ENCODE assay signal across 12 cellular contexts in the genomic region with DNA sequence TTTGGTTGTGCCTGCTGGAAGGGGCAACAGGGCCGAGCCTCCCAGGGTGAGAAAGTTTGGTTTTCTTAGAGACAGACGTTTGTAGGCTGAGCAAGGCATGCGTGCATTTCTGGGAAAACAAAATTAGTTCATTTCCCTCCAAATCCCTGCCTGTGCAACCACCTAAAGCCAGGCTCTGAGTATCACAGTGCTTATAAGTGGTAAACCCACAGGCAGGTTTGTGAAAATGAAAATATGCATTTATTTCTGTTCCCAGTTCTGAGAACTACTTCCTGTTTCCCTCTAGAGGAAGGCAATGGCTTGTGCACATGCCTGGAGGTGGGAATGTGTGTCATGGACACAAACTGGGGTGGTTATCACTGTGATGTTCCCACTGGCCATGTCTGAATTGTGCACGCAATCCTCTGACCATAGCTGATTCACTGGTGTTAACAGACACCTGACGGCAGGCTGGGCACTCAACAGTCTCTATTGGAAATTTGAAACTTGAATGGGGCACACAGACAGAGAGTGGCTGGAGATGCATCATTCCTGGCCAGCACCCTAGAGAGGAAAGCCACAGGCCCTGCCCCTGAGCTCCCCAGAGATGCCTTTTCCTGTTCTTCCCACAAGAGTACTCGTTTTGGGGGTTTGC. TPM values are rescaled to one million over a fixed set of nuclear protein-coding genes. Genes with fewer than 3 reads are reported as not detected.
A peak's percentile ranks its signal among the peaks of the same experiment; 100 is the strongest.
DNase-seq lines count a peak whose midpoint lies in the region; ATAC-seq and TF ChIP-seq lines count a peak whose summit lies in the region.
"Had no signal": no experiment of that assay in that cellular context is flagged by ENCODE, and none has a peak within 500 bp of the region (broad histone marks: within the 10 kb centered on the region; RNA-seq: fewer than 3 reads in every experiment).

No MANE protein-coding gene starts in this region.

- POLR2A ChIA-PET in PC-3 (lab: Charles Lee; ENCODE audit: unreplicated experiment) = no interaction called here

- no peaks in the 10 kb centered on the region for H3K9me3 ChIP-seq in PC-3 (ENCODE audit: low read length)
- no peaks in the 10 kb centered on the region for H3K9me3 ChIP-seq in suprapubic skin
- H3K9me3 ChIP-seq: testis had no signal

- whole genome bisulfite sequencing in suprapubic skin = 47% methylated on average over 5 of the region's 6 CpGs

- intact Hi-C loops in PC-3 (cut with micrococcal nuclease) = loop anchor here (5.0 kb wide), 1 partner anchor 42 kb away; no protein-coding TSS in a partner anchor

- no peak for TF ChIP-seq EP300 in suprapubic skin (IDR thresholded peaks at IDR 0.05)

- H3K9me2 ChIP-seq in PC-3 (replicated peaks; ENCODE audit: low read length) = no peaks in the 10 kb centered on the region

- H3K4me1 ChIP-seq in PC-3 (ENCODE audit: insufficient read depth, low read length) (peaks cover 38% of the 10 kb centered on the region), suprapubic skin (peaks cover 27% of the 10 kb centered on the region)
- H3K4me1 ChIP-seq: testis had no signal

- H3K36me3 ChIP-seq in PC-3 (ENCODE audit: low read depth, low read length) (no peaks in the 10 kb centered on the region), suprapubic skin (no peaks in the 10 kb centered on the region)

- CTCF ChIA-PET in PC-3 (lab: Charles Lee) = no interaction called here

- no peak overlapping the region for H2AFZ ChIP-seq in PC-3 (ENCODE audit: low read length)
- H2AFZ ChIP-seq: hepatocyte had no signal

- no TSS peak for BruUV-seq in PC-3 (replicated peaks; lab: Mats Ljungman, UMichigan)

- TF ChIP-seq POLR2A in suprapubic skin (IDR thresholded peaks at IDR 0.05) = no peak

- ATAC-seq in PC-3 (no peak), HG03342 (IDR thresholded peaks at IDR 0.05; ENCODE audit: unreplicated experiment) (no peak), HG02884 (IDR thresholded peaks at IDR 0.05; ENCODE audit: unreplicated experiment) (no peak)

- H3K27ac ChIP-seq in PC-3 (ENCODE audit: low read length) = peak overlapping the region; percentile 33; the same call in 1 of the 2 replicates
- H3K27ac ChIP-seq in suprapubic skin = no peak overlapping the region
- H3K27ac ChIP-seq: hepatocyte, testis had no signal

- no peak overlapping the region for H3K4me2 ChIP-seq in PC-3 (ENCODE audit: low read length)
- H3K4me2 ChIP-seq: hepatocyte had no signal

- H4K20me1 ChIP-seq in PC-3 (ENCODE audit: low read length) = no peaks in the 10 kb centered on the region

- H3K4me3 ChIP-seq in AG10803 (ENCODE audit: low read length) = no peak overlapping the region
- H3K4me3 ChIP-seq in PC-3 (ENCODE audit: low read length) = no peak overlapping the region
- H3K4me3 ChIP-seq in epithelial cell of esophagus (ENCODE audit: low read length) = no peak overlapping the region
- no peak overlapping the region for H3K4me3 ChIP-seq in suprapubic skin
- H3K4me3 ChIP-seq: hepatocyte, skin epidermis, testis had no signal

- H3K27me3 ChIP-seq in PC-3 (ENCODE audit: low read length) = no peaks in the 10 kb centered on the region
- no peaks in the 10 kb centered on the region for H3K27me3 ChIP-seq in suprapubic skin
- H3K27me3 ChIP-seq: hepatocyte, testis had no signal

- DNase-seq in AG10803 (ENCODE audit: low read depth) (peak; percentile 15), Daoy (ENCODE audit: low read depth) (peak; percentile 67), PC-3 (peak; percentile 60), epithelial cell of esophagus (ENCODE audit: low read depth) (peak; percentile 72), NCI-H1092 treated with DMSO at 0.1 percent for 48 hours (lab: John Stamatoyannopoulos, UW) (no peak), suprapubic skin (ENCODE audit: low spot score in 2 of 2) (no peak)
- DNase-seq: COR-L47, testis had no signal

- TF ChIP-seq CTCF in AG10803 (conservative IDR thresholded peaks at IDR 0.05; ENCODE audit: low read length) (peak; percentile 25), PC-3 (conservative IDR thresholded peaks at IDR 0.05; ENCODE audit: low read depth, low read length) (0 out of 2 replicates have a peak, but pooled peaks have one; percentile 11), epithelial cell of esophagus (IDR thresholded peaks at IDR 0.05; ENCODE audit: insufficient read depth, low read depth, low read length, missing control alignments) (peak; percentile 45), suprapubic skin (IDR thresholded peaks at IDR 0.05) (no peak)

- H3F3A ChIP-seq in PC-3 (ENCODE audit: low read length, unreplicated experiment) = no peaks in the 10 kb centered on the region

- H3K79me2 ChIP-seq in PC-3 (ENCODE audit: low read length) = no peaks in the 10 kb centered on the region
- H3K79me2 ChIP-seq: hepatocyte had no signal

- H3K9ac ChIP-seq in PC-3 (ENCODE audit: low read length) = no peak overlapping the region

RNA-seq across cellular contexts. Expression of gene FAM110A, which starts 26.3 kb away (rescaled TPM):
- 3.8 and 4.3 TPM in 2 replicates for total RNA-seq in Daoy (2014; rRNA removed; shearing (Covaris generic))
- total RNA-seq in PC-3 (2014; rRNA removed) (23.0 and 28.4 TPM in 2 replicates), suprapubic skin (10 to 100 TPM; 16.9 to 57.0 (median 37.7) TPM)

RNA-seq across cellular contexts. Expression of gene ANGPT4, which starts 56.4 kb away (rescaled TPM):
- under 0.01 and 0.03 TPM in 2 replicates for total RNA-seq in Daoy (2014; rRNA removed; shearing (Covaris generic))
- total RNA-seq in PC-3 (2014; rRNA removed) (not detected in 2 replicates), suprapubic skin (1 to 10 TPM in 1 of 4 donors, under 1 TPM in 3; 0.56 to 2.1 (median 0.71) TPM)
- total RNA-seq: hepatocyte had no signal

Comparison
In these comparisons a context has a peak if more than half of its experiments do, and no peak if none do; other contexts are left out.
1. DNase-seq: peak in AG10803 (single experiment), Daoy (single experiment), PC-3 (single experiment) and epithelial cell of esophagus (single experiment); none in NCI-H1092 treated with DMSO at 0.1 percent for 48 hours (single experiment) and suprapubic skin (0 of 2).
2. CTCF ChIP-seq: peak in AG10803 (single experiment), PC-3 (single experiment) and epithelial cell of esophagus (single experiment); none in suprapubic skin (0 of 2).